ENCODE assay signal across 16 cellular contexts in genomic region chr3:194977341-194977740, GRCh38.
DNase-seq lines count a peak whose midpoint lies in the region; ATAC-seq, FAIRE-seq and TF ChIP-seq lines count a peak whose summit lies in the region.
"Had no signal": no experiment of that assay in that cellular context is flagged by ENCODE, and none has a peak within 500 bp of the region (broad histone marks: within the 10 kb centered on the region; RNA-seq: fewer than 3 reads in every experiment).

No MANE protein-coding gene starts in this region.

- FAIRE-seq in HTR-8/SVneo (lab: Jason Lieb, UNC), result no peak
- FAIRE-seq: A549, GM12892 had no signal

- H3K4me2 ChIP-seq in BLaER1, result peak overlapping the region; percentile 80
- peak overlapping the region in 10 of 11 experiments; percentile 35 to 99 (median 83); a peak in 15 of 22 replicates for H3K4me2 ChIP-seq in BLaER1 treated with 17β-estradiol and CSF1 and Interleukin-3, amounts not matched to agents 10 nM and 100 nM
- H3K4me2 ChIP-seq: A549, GM23338 had no signal

- intact Hi-C loops in posterior cingulate gyrus (cut with DNase I), result no loop called here

- no peaks in the 10 kb centered on the region for H3K9me3 ChIP-seq in BLaER1
- H3K9me3 ChIP-seq in BLaER1 treated with 17β-estradiol and CSF1 and Interleukin-3, amounts not matched to agents 10 nM and 100 nM (replicated peaks in 1 of 11), result peaks cover 0 to 7% (median 0%) of the 10 kb centered on the region in 11 experiments; a peak in 4 of 22 replicates
- peaks cover 7% of the 10 kb centered on the region for H3K9me3 ChIP-seq in mesodermal cell (ENCODE audit: control insufficient read depth, low read length)
- H3K9me3 ChIP-seq: A549, BE2C had no signal

- no peak overlapping the region for H3K9ac ChIP-seq in BLaER1
- H3K9ac ChIP-seq in BLaER1 treated with 17β-estradiol and CSF1 and Interleukin-3, amounts not matched to agents 10 nM and 100 nM, result no peak overlapping the region

- DNase-seq in stimulated activated CD8-positive, alpha-beta memory T cell treated with anti-CD3 and anti-CD28 coated beads, Interleukin-4, amount 100 ng/mL, for 48 hours, result peak; percentile 5
- DNase-seq in HTR-8/SVneo (ENCODE audit: insufficient read length, low spot score) (no peak), posterior cingulate gyrus (no peak)
- DNase-seq: BE2C; Caco-2; CD8-positive, alpha-beta memory T cell; DND-41; GDM1; H7 had no signal

- H3K4me1 ChIP-seq in BLaER1 (peaks cover 43% of the 10 kb centered on the region), mesodermal cell (ENCODE audit: control insufficient read depth, insufficient read depth, low read length, poor library complexity, severe bottlenecking) (peaks cover 19% of the 10 kb centered on the region)
- H3K4me1 ChIP-seq in BLaER1 treated with 17β-estradiol and CSF1 and Interleukin-3, amounts not matched to agents 10 nM and 100 nM, result peaks cover 27 to 47% (median 39%) of the 10 kb centered on the region in 10 experiments
- H3K4me1 ChIP-seq: A549, Caco-2 had no signal

- WGBS in mesodermal cell (ENCODE audit: insufficient coverage in 2 of 2), 2 experiments, result 97% methylated on average over 5 of the region's 7 CpGs

- no peak overlapping the region for H3K4me3 ChIP-seq in BLaER1
- H3K4me3 ChIP-seq in BLaER1 treated with 17β-estradiol and CSF1 and Interleukin-3, amounts not matched to agents 10 nM and 100 nM, result no peak overlapping the region
- H3K4me3 ChIP-seq in mesodermal cell (ENCODE audit: extremely low read depth, insufficient read depth, low read length, poor library complexity, severe bottlenecking), result no peak overlapping the region
- H3K4me3 ChIP-seq: A549, GM23338 had no signal

- no peak overlapping the region for H3K27ac ChIP-seq in BLaER1
- peak overlapping the region in 2 of 11 experiments; percentile 49 to 62; a peak in 2 of 22 replicates for H3K27ac ChIP-seq in BLaER1 treated with 17β-estradiol and CSF1 and Interleukin-3, amounts not matched to agents 10 nM and 100 nM
- H3K27ac ChIP-seq in mesodermal cell (ENCODE audit: low read depth, low read length, severe bottlenecking), result peak overlapping the region; percentile 43
- H3K27ac ChIP-seq: A549 had no signal

- H3K27me3 ChIP-seq in BLaER1, result no peaks in the 10 kb centered on the region
- H3K27me3 ChIP-seq in BLaER1 treated with 17β-estradiol and CSF1 and Interleukin-3, amounts not matched to agents 10 nM and 100 nM, result no peaks in the 10 kb centered on the region
- H3K27me3 ChIP-seq: BE2C had no signal

- no peaks in the 10 kb centered on the region for H3K36me3 ChIP-seq in BLaER1
- H3K36me3 ChIP-seq in BLaER1 treated with 17β-estradiol and CSF1 and Interleukin-3, amounts not matched to agents 10 nM and 100 nM, result no peaks in the 10 kb centered on the region
- H3K36me3 ChIP-seq in mesodermal cell (ENCODE audit: control insufficient read depth, insufficient read depth, low read length), result no peaks in the 10 kb centered on the region
- H3K36me3 ChIP-seq: BE2C had no signal

- ATAC-seq in SK-N-SH treated with all-trans-retinoic acid at 6 μM for 48 hours, result no peak
- ATAC-seq: A549, GM23338 had no signal

- no peaks in the 10 kb centered on the region for H4K20me1 ChIP-seq in BLaER1
- no peaks in the 10 kb centered on the region for H4K20me1 ChIP-seq in BLaER1 treated with 17β-estradiol and CSF1 and Interleukin-3, amounts not matched to agents 10 nM and 100 nM

TF ChIP-seq in SK-N-SH treated with all-trans-retinoic acid at 6 μM for 48 hours, 23 proteins besides CTCF, POLR2A, EP300 and RAD21:
- no peak for TF ChIP-seq ISL1 (CRISPR knock-in tag; IDR thresholded peaks at IDR 0.05)
- no peak for TF ChIP-seq ARNTL (CRISPR knock-in tag; IDR thresholded peaks at IDR 0.05; ENCODE audit: borderline replicate concordance, low read depth)
- TF ChIP-seq TOX (CRISPR knock-in tag; IDR thresholded peaks at IDR 0.05; ENCODE audit: borderline replicate concordance), result no peak
- TF ChIP-seq PPARA (CRISPR knock-in tag; IDR thresholded peaks at IDR 0.05; ENCODE audit: borderline replicate concordance), result no peak
TF ChIP-seq in SK-N-SH treated with all-trans-retinoic acid at 6 μM for 48 hours: peak in this region for 0.
